28 cellular contexts compared by ENCODE assay signal in the genomic region with DNA sequence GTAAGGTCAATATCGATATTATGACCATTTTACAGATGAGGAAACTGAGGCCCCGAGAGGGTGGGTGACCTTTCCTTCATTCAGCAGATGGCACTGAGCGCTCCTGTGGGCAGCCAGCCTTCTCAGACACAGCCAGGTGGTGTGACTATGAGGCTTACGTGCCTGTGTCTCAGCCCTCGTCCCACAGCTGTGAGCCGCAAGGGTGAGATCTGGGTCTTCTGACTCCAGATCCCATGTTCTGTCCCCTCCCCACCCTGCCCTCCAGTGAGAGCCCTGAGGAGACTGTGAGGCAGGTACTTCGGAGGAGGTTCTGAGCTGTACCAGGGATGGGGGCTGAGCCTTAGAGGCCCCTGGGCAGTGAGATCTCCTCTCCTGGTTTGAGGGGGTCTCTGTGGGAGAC.
"Had no signal": no experiment of that assay in that cellular context is flagged by ENCODE, and none has a peak within 500 bp of the region (broad histone marks: within the 10 kb centered on the region; RNA-seq: fewer than 3 reads in every experiment).

No MANE protein-coding gene starts in this region.

- H3K4me3 Mint-ChIP-seq: activated B cell treated with CpG ODN at 0.5 μM for 24 hours; activated CD8-positive, alpha-beta T cell treated with anti-CD3 and anti-CD28 coated beads for 36 hours; activated naive CD8-positive, alpha-beta T cell; activated T-cell treated with anti-CD3 and anti-CD28 coated beads, Interleukin-2, amount 50 U/mL, for 24 hours; activated T-cell treated with anti-CD3 and anti-CD28 coated beads, Interleukin-2, amount 50 U/mL, for 72 hours; effector memory CD8-positive, alpha-beta T cell; T-cell; T-helper 1 cell treated with Interleukin-12 subunit alpha and Interleukin-12 subunit beta and Interleukin-4 antibody, amounts not matched to agents 30 μg/mL and 1 μg/mL, for 36 hours had no signal

- H3K27me3 Mint-ChIP-seq: activated B cell treated with CpG ODN at 0.5 μM for 24 hours; activated CD8-positive, alpha-beta T cell treated with anti-CD3 and anti-CD28 coated beads for 36 hours; activated naive CD8-positive, alpha-beta T cell; activated T-cell treated with anti-CD3 and anti-CD28 coated beads, Interleukin-2, amount 50 U/mL, for 24 hours; T-cell had no signal

- H3K36me3 ChIP-seq: brain microvascular endothelial cell had no signal

- H3K36me3 Mint-ChIP-seq: activated naive CD8-positive, alpha-beta T cell; T-cell had no signal

- H3K27ac ChIP-seq: brain microvascular endothelial cell, epithelial cell of prostate, WERI-Rb-1 had no signal

- H3K27me3 ChIP-seq: brain microvascular endothelial cell had no signal

- DNase-seq: activated B cell treated with CpG ODN at 0.5 μM for 24 hours; activated CD4-positive, alpha-beta T cell treated with anti-CD3 and anti-CD28 coated beads for 48 hours; activated CD4-positive, alpha-beta T cell treated with anti-CD3 and anti-CD28 coated beads, Interleukin-2, amount 50 U/mL, for 1 hour; activated CD4-positive, alpha-beta T cell treated with anti-CD3 and anti-CD28 coated beads, Interleukin-2, amount 50 U/mL, for 48 hours; activated CD8-positive, alpha-beta memory T cell treated with anti-CD3 and anti-CD28 coated beads, Interleukin-2, amount 50 U/mL, for 48 hours; activated CD8-positive, alpha-beta T cell treated with anti-CD3 and anti-CD28 coated beads for 36 hours; activated effector memory CD4-positive, alpha-beta T cell treated with Interleukin-2 at 50 U/mL for 16 hours; activated gamma-delta T cell treated with Interleukin-2 at 50 U/mL for 16 hours; activated naive CD4-positive, alpha-beta T cell treated with anti-CD3 and anti-CD28 coated beads, Interleukin-2, amount 50 U/mL, for 16 hours; activated naive CD4-positive, alpha-beta T cell treated with Interleukin-2 at 50 U/mL for 16 hours; activated T-cell treated with anti-CD3 and anti-CD28 coated beads for 4 hours; activated T-cell treated with anti-CD3 and anti-CD28 coated beads, Interleukin-2, amount 50 U/mL, for 24 hours; activated T-cell treated with anti-CD3 and anti-CD28 coated beads, Interleukin-2, amount 50 U/mL, for 72 hours; amniotic stem cell; brain microvascular endothelial cell; cortex of kidney; dermis blood vessel endothelial cell; effector CD4-positive, alpha-beta T cell; effector memory CD8-positive, alpha-beta T cell; foreskin fibroblast; SW 1271; T-cell; T-helper 9 cell; WERI-Rb-1 had no signal

- ATAC-seq: activated CD4-positive, CD25-positive, alpha-beta regulatory T cell treated with anti-CD3 and anti-CD28 coated beads, Interleukin-2, amount 50 U/mL, for 24 hours; activated CD8-positive, alpha-beta T cell treated with anti-CD3 and anti-CD28 coated beads for 36 hours; activated T-cell treated with anti-CD3 and anti-CD28 coated beads, Interleukin-2, amount 50 U/mL, for 72 hours; effector memory CD8-positive, alpha-beta T cell; T-cell had no signal

- H3K27ac Mint-ChIP-seq: activated B cell treated with CpG ODN at 0.5 μM for 24 hours; activated CD8-positive, alpha-beta T cell treated with anti-CD3 and anti-CD28 coated beads for 36 hours; activated naive CD8-positive, alpha-beta T cell; activated T-cell treated with anti-CD3 and anti-CD28 coated beads, Interleukin-2, amount 50 U/mL, for 24 hours; activated T-cell treated with anti-CD3 and anti-CD28 coated beads, Interleukin-2, amount 50 U/mL, for 72 hours; effector memory CD8-positive, alpha-beta T cell; T-cell; T-helper 1 cell treated with Interleukin-12 subunit alpha and Interleukin-12 subunit beta and Interleukin-4 antibody, amounts not matched to agents 30 μg/mL and 1 μg/mL, for 36 hours had no signal

- H3K9me3 Mint-ChIP-seq: activated B cell treated with CpG ODN at 0.5 μM for 24 hours; activated CD8-positive, alpha-beta T cell treated with anti-CD3 and anti-CD28 coated beads for 36 hours; activated T-cell treated with anti-CD3 and anti-CD28 coated beads, Interleukin-2, amount 50 U/mL, for 24 hours; activated T-cell treated with anti-CD3 and anti-CD28 coated beads, Interleukin-2, amount 50 U/mL, for 72 hours; effector memory CD8-positive, alpha-beta T cell; T-cell; T-helper 1 cell treated with Interleukin-12 subunit alpha and Interleukin-12 subunit beta and Interleukin-4 antibody, amounts not matched to agents 30 μg/mL and 1 μg/mL, for 36 hours had no signal
